ENCODE assay signal across 15 cellular contexts in the genomic region with DNA sequence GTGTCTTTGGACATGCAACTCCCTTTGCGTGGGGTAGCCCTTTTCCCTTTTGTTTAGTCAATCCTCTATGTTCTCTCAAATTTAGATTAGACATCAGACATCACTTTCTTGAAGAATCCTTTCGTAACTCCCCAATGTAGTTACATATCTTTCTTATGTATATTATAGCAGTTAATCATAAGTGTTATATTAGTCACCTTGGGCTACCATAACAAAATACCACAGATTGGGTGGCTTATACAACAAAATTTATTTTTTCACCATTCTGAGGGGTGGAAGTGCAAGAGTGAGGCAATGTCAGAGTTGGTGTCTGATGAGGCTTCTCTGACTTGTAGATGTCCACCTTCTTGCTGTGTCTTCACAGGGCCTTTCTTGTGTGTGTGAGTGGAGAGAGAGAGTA.
DNase-seq lines count a peak whose midpoint lies in the region; ATAC-seq, FAIRE-seq and TF ChIP-seq lines count a peak whose summit lies in the region.
"Had no signal": no experiment of that assay in that cellular context is flagged by ENCODE, and none has a peak within 500 bp of the region (broad histone marks: within the 10 kb centered on the region; RNA-seq: fewer than 3 reads in every experiment).

No MANE protein-coding gene starts in this region.

- no peaks in the 10 kb centered on the region for H3K27me3 ChIP-seq in small intestine (ENCODE audit: control insufficient read depth in 2 of 2, insufficient read depth in 2 of 2, low read length in 2 of 2)

- H3K27ac ChIP-seq in small intestine (ENCODE audit: low read depth in 1 of 2, low read length in 1 of 2): no peak overlapping the region
- H3K27ac ChIP-seq: C4-2B had no signal

- H3K9me3 Mint-ChIP-seq in activated B cell treated with CpG ODN at 0.5 μM for 24 hours: no peaks in the 10 kb centered on the region
- no peaks in the 10 kb centered on the region for H3K9me3 Mint-ChIP-seq in naive B cell

- H3K4me3 ChIP-seq in small intestine (ENCODE audit: low read depth in 1 of 2, low read length in 2 of 2): no peak overlapping the region
- H3K4me3 ChIP-seq: HAP-1 had no signal

- H3K4me1 ChIP-seq in small intestine (ENCODE audit: control insufficient read depth in 2 of 2, insufficient read depth in 1 of 2, low read depth in 1 of 2, low read length in 1 of 2): no peaks in the 10 kb centered on the region
- H3K4me1 ChIP-seq: HAP-1 had no signal

- H3K4me3 Mint-ChIP-seq in activated B cell treated with CpG ODN at 0.5 μM for 24 hours: no peak overlapping the region
- H3K4me3 Mint-ChIP-seq in naive B cell: no peak overlapping the region

- intact Hi-C loops in activated B cell treated with CpG ODN at 0.5 μM for 24 hours (cut with micrococcal nuclease): loop anchor here (10.0 kb wide), 1 partner anchor 249 kb away; no protein-coding TSS in a partner anchor

- H3K9me3 ChIP-seq in small intestine (ENCODE audit: control insufficient read depth, low read depth): no peaks in the 10 kb centered on the region
- H3K9me3 ChIP-seq: HAP-1 had no signal

- POLR2A ChIA-PET in activated B cell treated with CpG ODN at 0.5 μM for 24 hours (lab: Charles Lee): interaction anchor here (1.7 kb wide), 1 partner anchor 105 kb away, joined by 8 read pairs; a partner anchor contains a TSS

- no peak for FAIRE-seq in small intestine (lab: Jason Lieb, UNC)

- WGBS in small intestine, 3 donors: 94 to 100% (median 100%) methylated on average over 2 of the region's 2 CpGs

- H3K4me1 Mint-ChIP-seq in activated B cell treated with CpG ODN at 0.5 μM for 24 hours (peaks cover 53% of the 10 kb centered on the region), naive B cell (peaks cover 29 to 52% (median 31%) of the 10 kb centered on the region in 3 donors)

- H3K36me3 Mint-ChIP-seq in activated B cell treated with CpG ODN at 0.5 μM for 24 hours (ENCODE audit: low read depth) (peaks cover 17% of the 10 kb centered on the region), naive B cell (no peaks in the 10 kb centered on the region)

- H3K27ac Mint-ChIP-seq in activated B cell treated with CpG ODN at 0.5 μM for 24 hours: peak overlapping the region; percentile 96
- H3K27ac Mint-ChIP-seq in naive B cell: peak overlapping the region; percentile 21 to 97 (median 72)

- no peak for TF ChIP-seq CTCF in activated B cell treated with CpG ODN at 0.5 μM for 24 hours (IDR thresholded peaks at IDR 0.05)

- H3K36me3 ChIP-seq in small intestine (ENCODE audit: control insufficient read depth in 2 of 2, insufficient read depth in 2 of 2, low read length in 2 of 2): no peaks in the 10 kb centered on the region
- H3K36me3 ChIP-seq: HAP-1 had no signal

- ATAC-seq in activated B cell treated with CpG ODN at 0.5 μM for 24 hours (ENCODE audit: low read depth) (no peak), naive B cell (ENCODE audit: low read depth in 2 of 2) (no peak)

- CTCF ChIA-PET in activated B cell treated with CpG ODN at 0.5 μM for 24 hours (lab: Charles Lee): interaction anchor here (0.9 to 2.8 kb wide), 4 partner anchors 106 to 253 kb away, joined by 3 to 11 read pairs (median 6); a partner anchor contains a TSS

- H3K27me3 Mint-ChIP-seq in activated B cell treated with CpG ODN at 0.5 μM for 24 hours (no peaks in the 10 kb centered on the region), naive B cell (no peaks in the 10 kb centered on the region)

- DNase-seq in EH (ENCODE audit: low read depth) (peak; percentile 18), HCEC 1CT (peak; percentile 72), activated B cell treated with CpG ODN at 0.5 μM for 24 hours (no peak), naive B cell (no peak), NCI-H524 treated with DMSO at 0.1 percent for 48 hours (lab: John Stamatoyannopoulos, UW) (no peak), small intestine (no peak), NCI-H187 (lab: John Stamatoyannopoulos, UW) (no peak)
- DNase-seq in activated CD8-positive, alpha-beta memory T cell treated with anti-CD3 and anti-CD28 coated beads for 24 hours: no peak
- DNase-seq: COR-L47, GDM1, NCI-H2029, NCI-H2171 treated with DMSO at 0.1 percent for 48 hours, NCI-H82 had no signal

Comparison
In these comparisons a context has a peak if more than half of its experiments do, and no peak if none do; other contexts are left out.
1. DNase-seq: peak in EH (single experiment) and HCEC 1CT (single experiment); none in activated B cell treated with CpG ODN at 0.5 μM for 24 hours (single experiment), naive B cell (single experiment), NCI-H524 treated with DMSO at 0.1 percent for 48 hours (single experiment), activated CD8-positive, alpha-beta memory T cell treated with anti-CD3 and anti-CD28 coated beads for 24 hours (single experiment), small intestine (single experiment) and NCI-H187 (0 of 2).